In the genomic region with DNA sequence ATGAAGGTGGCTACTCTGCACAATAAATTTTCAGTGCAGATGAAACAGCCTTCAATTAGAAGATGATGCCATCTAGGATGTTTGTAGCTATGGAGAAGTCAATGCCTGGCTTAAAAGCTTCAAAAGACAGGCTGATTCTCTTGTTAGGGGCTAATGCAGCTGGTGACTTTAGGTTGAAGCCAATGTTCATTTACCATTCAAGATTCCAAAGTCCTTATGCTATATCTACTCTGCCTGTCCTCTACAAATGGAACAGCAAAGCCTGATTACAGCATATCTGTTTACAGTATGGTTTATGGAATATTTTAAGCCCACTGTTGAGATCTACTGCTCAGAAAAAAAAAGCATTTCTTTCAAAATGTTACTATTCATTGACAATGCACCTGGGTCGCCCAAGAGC, we compare ENCODE assay signal across 36 cellular contexts. TPM values are rescaled to one million over a fixed set of nuclear protein-coding genes. Genes with fewer than 3 reads are reported as not detected.
DNase-seq lines count a peak whose midpoint lies in the region; ATAC-seq, FAIRE-seq and TF ChIP-seq lines count a peak whose summit lies in the region.
"Had no signal": no experiment of that assay in that cellular context is flagged by ENCODE, and none has a peak within 500 bp of the region (broad histone marks: within the 10 kb centered on the region; RNA-seq: fewer than 3 reads in every experiment).

No MANE protein-coding gene starts in this region.

- no peak overlapping the region for H3K4me3 ChIP-seq in HepG2 (replicated peaks in 1 of 3; ENCODE audit: insufficient read depth in 1 of 3, low read depth in 2 of 3, low read length in 3 of 3)
- no peak overlapping the region for H3K4me3 ChIP-seq in right lobe of liver
- no peak overlapping the region for H3K4me3 ChIP-seq in astrocyte (ENCODE audit: insufficient read depth, low read depth, low read length)
- no peak overlapping the region for H3K4me3 ChIP-seq in H7 (ENCODE audit: insufficient read depth, low read depth, low read length)
- H3K4me3 ChIP-seq: A549; BLaER1; BLaER1 treated with 17β-estradiol and CSF1 and Interleukin-3, amounts not matched to agents 10 nM and 100 nM had no signal

- H3K9me3 Mint-ChIP-seq in astrocyte (ENCODE audit: unreplicated experiment), result peaks cover 8% of the 10 kb centered on the region
- H3K9me3 Mint-ChIP-seq: CD4-positive, alpha-beta T cell had no signal

- BruUV-seq in HepG2 (replicated peaks; lab: Mats Ljungman, UMichigan), result no TSS peak

- POLR2A ChIA-PET in HepG2 (lab: Yijun Ruan, JAX), result interaction anchor here (1.8 kb wide), 1 partner anchor 15 kb away, joined by 6 read pairs; a partner anchor contains a TSS

- no peaks in the 10 kb centered on the region for H4K20me1 ChIP-seq in HepG2 (ENCODE audit: insufficient read depth, low read length)
- no peaks in the 10 kb centered on the region for H4K20me1 ChIP-seq in astrocyte (ENCODE audit: insufficient read depth, low read length)
- H4K20me1 ChIP-seq: BLaER1 had no signal

- H3K27me3 Mint-ChIP-seq in astrocyte (ENCODE audit: low read depth, unreplicated experiment), result no peaks in the 10 kb centered on the region
- H3K27me3 Mint-ChIP-seq: CD4-positive, alpha-beta T cell had no signal

- H3K27me3 ChIP-seq in HepG2 (ENCODE audit: control insufficient read depth in 1 of 2, insufficient read depth in 2 of 2, low read length in 2 of 2), result no peaks in the 10 kb centered on the region
- no peaks in the 10 kb centered on the region for H3K27me3 ChIP-seq in right lobe of liver
- H3K27me3 ChIP-seq in astrocyte (ENCODE audit: insufficient read depth, low read length), result peaks cover 2% of the 10 kb centered on the region
- no peaks in the 10 kb centered on the region for H3K27me3 ChIP-seq in H7 (ENCODE audit: control insufficient read depth, insufficient read depth, low read length)
- H3K27me3 ChIP-seq: BE2C; BLaER1; BLaER1 treated with 17β-estradiol and CSF1 and Interleukin-3, amounts not matched to agents 10 nM and 100 nM had no signal

- in situ Hi-C loops in HepG2 (cut with HindIII; ENCODE audit: extremely low pct_ligation_motif_present, low pct_unique_long_range_greater_than_20kb), result no loop called here

- H3K9ac ChIP-seq in HepG2 (ENCODE audit: insufficient read depth, low read depth, low read length), result no peak overlapping the region
- H3K9ac ChIP-seq in astrocyte (ENCODE audit: low read length), result no peak overlapping the region
- H3K9ac ChIP-seq: BLaER1; BLaER1 treated with 17β-estradiol and CSF1 and Interleukin-3, amounts not matched to agents 10 nM and 100 nM had no signal

- no peaks in the 10 kb centered on the region for H3K36me3 Mint-ChIP-seq in astrocyte (ENCODE audit: low read depth, unreplicated experiment)
- H3K36me3 Mint-ChIP-seq: CD14-positive monocyte; CD4-positive, CD25-positive, alpha-beta regulatory T cell; CD8-positive, alpha-beta T cell had no signal

- intact Hi-C loops in HepG2 (cut with micrococcal nuclease; ENCODE audit: unreplicated experiment), result no loop called here
- intact Hi-C loops in right lobe of liver (cut with DNase I), result no loop called here

- H3K4me1 ChIP-seq in HepG2 (ENCODE audit: insufficient read depth, low read length) (peaks cover 51% of the 10 kb centered on the region), right lobe of liver (no peaks in the 10 kb centered on the region), astrocyte (ENCODE audit: insufficient read depth, low read length) (no peaks in the 10 kb centered on the region)
- H3K4me1 ChIP-seq: BE2C, BLaER1, Caco-2 had no signal

- H3K79me2 ChIP-seq in HepG2 (ENCODE audit: insufficient read depth, low read length) (peaks cover 25% of the 10 kb centered on the region), astrocyte (ENCODE audit: insufficient read depth, low read length) (no peaks in the 10 kb centered on the region)

- H3K27ac ChIP-seq in HepG2 (ENCODE audit: extremely low read length, insufficient read depth, low read length) (no peak overlapping the region), right lobe of liver (no peak overlapping the region), astrocyte (ENCODE audit: low read depth, low read length) (no peak overlapping the region), epithelial cell of prostate (peak overlapping the region; percentile 100)
- H3K27ac ChIP-seq: 22Rv1; A549; BLaER1; BLaER1 treated with 17β-estradiol and CSF1 and Interleukin-3, amounts not matched to agents 10 nM and 100 nM; C4-2B had no signal

- H3K9me3 ChIP-seq in HepG2 (ENCODE audit: low read length) (peaks cover 10% of the 10 kb centered on the region; the same call in 1 of the 2 replicates), right lobe of liver (no peaks in the 10 kb centered on the region), astrocyte (ENCODE audit: insufficient read depth, low read depth, low read length) (no peaks in the 10 kb centered on the region)
- H3K9me3 ChIP-seq: BE2C, Caco-2 had no signal

- no peaks in the 10 kb centered on the region; a peak in 1 of 5 replicates for H3K36me3 ChIP-seq in HepG2 (replicated peaks in 1 of 2; ENCODE audit: control insufficient read depth in 1 of 2, insufficient read depth in 2 of 2, low read length in 2 of 2)
- no peaks in the 10 kb centered on the region for H3K36me3 ChIP-seq in right lobe of liver
- no peaks in the 10 kb centered on the region for H3K36me3 ChIP-seq in astrocyte (ENCODE audit: insufficient read depth, low read length)
- H3K36me3 ChIP-seq in H7 (replicated peaks; ENCODE audit: control insufficient read depth, insufficient read depth, low read length), result no peaks in the 10 kb centered on the region
- H3K36me3 ChIP-seq: BE2C, BLaER1 had no signal

- no peak overlapping the region for H3K27ac Mint-ChIP-seq in astrocyte (ENCODE audit: unreplicated experiment)
- H3K27ac Mint-ChIP-seq: B cell; CD14-positive monocyte; CD4-positive, alpha-beta memory T cell; CD4-positive, alpha-beta T cell; CD4-positive, CD25-positive, alpha-beta regulatory T cell; CD8-positive, alpha-beta T cell had no signal

- CTCF ChIA-PET in HepG2 (lab: Yijun Ruan, JAX; ENCODE audit: low intra/inter-chr PET ratio, low total read pairs), result no interaction called here

- FAIRE-seq in HepG2 (lab: Jason Lieb, UNC) (no peak), astrocyte (lab: Jason Lieb, UNC) (peak; percentile 20)
- FAIRE-seq: A204.1, A549, D721Med had no signal

- no peak for TF ChIP-seq POLR2A in HepG2 (IDR thresholded peaks at IDR 0.05; ENCODE audit: insufficient read depth in 1 of 2, low read depth in 2 of 2, low read length in 2 of 2)
- no peak for TF ChIP-seq POLR2A in right lobe of liver (IDR thresholded peaks at IDR 0.05)
- no peak for TF ChIP-seq POLR2A in GM18505 (IDR thresholded peaks at IDR 0.05; ENCODE audit: borderline replicate concordance, extremely low read depth, insufficient read depth, insufficient read length)

- H3K4me2 ChIP-seq in HepG2 (ENCODE audit: low read depth, low read length), result no peak overlapping the region
- no peak overlapping the region for H3K4me2 ChIP-seq in astrocyte (ENCODE audit: low read length)
- H3K4me2 ChIP-seq: A549; BLaER1; BLaER1 treated with 17β-estradiol and CSF1 and Interleukin-3, amounts not matched to agents 10 nM and 100 nM had no signal

- ATAC-seq in HepG2 (no peak), right lobe of liver (no peak), GM18505 (IDR thresholded peaks at IDR 0.05; ENCODE audit: unreplicated experiment) (no peak)
- ATAC-seq: A549; CD8-positive, alpha-beta T cell had no signal

- TF ChIP-seq CTCF in HepG2 (CRISPR knock-in tag; IDR thresholded peaks at IDR 0.05) (no peak), right lobe of liver (IDR thresholded peaks at IDR 0.05) (no peak), astrocyte (IDR thresholded peaks at IDR 0.05; ENCODE audit: insufficient read depth, low read depth, low read length) (no peak)

- TF ChIP-seq EP300 in HepG2 (IDR thresholded peaks at IDR 0.05; ENCODE audit: low read depth in 2 of 2, low read length in 2 of 2) (no peak), HepG2 (CRISPR knock-in tag; IDR thresholded peaks at IDR 0.05; ENCODE audit: borderline replicate concordance) (no peak)

- no peak overlapping the region for H3K4me3 Mint-ChIP-seq in astrocyte (ENCODE audit: unreplicated experiment)
- H3K4me3 Mint-ChIP-seq: B cell; CD14-positive monocyte; CD4-positive, alpha-beta memory T cell; CD4-positive, alpha-beta T cell; CD8-positive, alpha-beta memory T cell; CD8-positive, alpha-beta T cell had no signal

- H3K4me1 Mint-ChIP-seq in astrocyte (ENCODE audit: low read depth, unreplicated experiment), result peaks cover 13% of the 10 kb centered on the region
- H3K4me1 Mint-ChIP-seq: B cell; CD14-positive monocyte; CD4-positive, alpha-beta memory T cell; CD4-positive, CD25-positive, alpha-beta regulatory T cell; CD8-positive, alpha-beta memory T cell had no signal

- DNase-seq in HepG2 (ENCODE audit: low spot score) (no peak), right lobe of liver (no peak), astrocyte (ENCODE audit: low read depth) (no peak), epithelial cell of prostate (ENCODE audit: low read depth, low spot score) (no peak), H7 (no peak)
- DNase-seq: 8988T; ACHN; AML-193; BE2C; C1 segment of cervical spinal cord; Caco-2; Calu3; CD4-positive, alpha-beta memory T cell; CD4-positive, alpha-beta T cell; CD4-positive, CD25-positive, alpha-beta regulatory T cell; CD8-positive, alpha-beta memory T cell; CD8-positive, alpha-beta T cell; COR-L47; DMS 273 treated with DMSO at 0.1 percent for 48 hours; DMS153; DMS53; DMS79; DMS79 treated with DMSO at 0.1 percent for 48 hours; DND-41; EL had no signal

- H2AFZ ChIP-seq in HepG2 (ENCODE audit: low read length) (no peak overlapping the region), astrocyte (ENCODE audit: low read depth, low read length) (no peak overlapping the region)

- 86% methylated on average over 1 of the region's 1 CpG for WGBS in HepG2 (ENCODE audit: low lambda C conversion rate)
- 73% methylated on average over 1 of the region's 1 CpG for WGBS in right lobe of liver (ENCODE audit: insufficient coverage, low coverage, low lambda C conversion rate, missing lambda C conversion rate)

- no peak for TF ChIP-seq RAD21 in HepG2 (CRISPR knock-in tag; IDR thresholded peaks at IDR 0.05)

RNA-seq across cellular contexts. Expression of a gene that starts 15.8 kb away (rescaled TPM):
- 12.5 and 15.3 TPM in 2 replicates for total RNA-seq in HepG2 (2016; rRNA removed; fragmentation: Illumina TruSeq; extraction: Trizol)
- total RNA-seq in HepG2 (2016; cell fraction: cytosol; rRNA removed; fragmentation: Illumina TruSeq; extraction: Trizol; ENCODE audit: low read depth), result 1.3 and 1.5 TPM in 2 replicates
- total RNA-seq in HepG2 (2016; cell fraction: insoluble cytoplasmic fraction; rRNA removed; fragmentation: Illumina TruSeq; extraction: Trizol), result 11.9 and 15.9 TPM in 2 replicates
- 7.3 and 8.5 TPM in 2 replicates for total RNA-seq in HepG2 (2016; cell fraction: membrane; rRNA removed; fragmentation: Illumina TruSeq; extraction: Trizol)
- total RNA-seq in HepG2 (2016; cell fraction: nucleus; rRNA removed; fragmentation: Illumina TruSeq; extraction: Trizol), result 17.0 and 19.4 TPM in 2 replicates
- polyA plus RNA-seq in HepG2 (2011; rRNA removed), result 6.7 and 7.8 TPM in 2 replicates
- polyA plus RNA-seq in HepG2 (2011; cell fraction: cytosol; rRNA removed), result 7.9 and 10.8 TPM in 2 replicates
- polyA plus RNA-seq in HepG2 (2011; cell fraction: nucleus; rRNA removed), result 9.1 and 10.7 TPM in 2 replicates
- polyA plus RNA-seq in HepG2 (2012), result 12.3 and 20.7 TPM in 2 replicates
- polyA plus RNA-seq in HepG2 (2016; cell fraction: cytosol; fragmentation: Illumina TruSeq; extraction: Trizol; ENCODE audit: low read depth), result 1.3 and 1.4 TPM in 2 replicates
- 9.8 and 11.3 TPM in 2 replicates for polyA plus RNA-seq in HepG2 (2016; cell fraction: insoluble cytoplasmic fraction; fragmentation: Illumina TruSeq; extraction: Trizol; ENCODE audit: low read depth)
- polyA plus RNA-seq in HepG2 (2016; cell fraction: membrane; fragmentation: Illumina TruSeq; extraction: Trizol; ENCODE audit: low read depth), result 4.6 and 4.7 TPM in 2 replicates
- polyA plus RNA-seq in HepG2 (2016; cell fraction: nucleus; fragmentation: Illumina TruSeq; extraction: Trizol; ENCODE audit: insufficient read depth, low read depth), result 19.9 and 20.7 TPM in 2 replicates
- polyA minus RNA-seq in HepG2 (2011; rRNA and poly(A)+ RNA removed; ENCODE audit: low replicate concordance), result 9.7 and 45.0 TPM in 2 replicates
- polyA minus RNA-seq in HepG2 (2011; cell fraction: cytosol; rRNA and poly(A)+ RNA removed), result 14.3 and 16.0 TPM in 2 replicates
- 11.7 and 14.8 TPM in 2 replicates for polyA minus RNA-seq in HepG2 (2011; cell fraction: nucleus; rRNA and poly(A)+ RNA removed)
- 1 to 10 TPM; 2.1 to 5.1 (median 4.4) TPM for total RNA-seq in right lobe of liver
- 0.55 and 1.4 TPM in 2 replicates for total RNA-seq in astrocyte
- total RNA-seq in H7 (2014; rRNA removed; shearing (Covaris generic)), result 0.87 and 1.3 TPM in 2 replicates
- total RNA-seq: B cell had no signal
- polyA plus RNA-seq: AG04450 had no signal
